9 cellular contexts compared by ENCODE assay signal in the genomic region with DNA sequence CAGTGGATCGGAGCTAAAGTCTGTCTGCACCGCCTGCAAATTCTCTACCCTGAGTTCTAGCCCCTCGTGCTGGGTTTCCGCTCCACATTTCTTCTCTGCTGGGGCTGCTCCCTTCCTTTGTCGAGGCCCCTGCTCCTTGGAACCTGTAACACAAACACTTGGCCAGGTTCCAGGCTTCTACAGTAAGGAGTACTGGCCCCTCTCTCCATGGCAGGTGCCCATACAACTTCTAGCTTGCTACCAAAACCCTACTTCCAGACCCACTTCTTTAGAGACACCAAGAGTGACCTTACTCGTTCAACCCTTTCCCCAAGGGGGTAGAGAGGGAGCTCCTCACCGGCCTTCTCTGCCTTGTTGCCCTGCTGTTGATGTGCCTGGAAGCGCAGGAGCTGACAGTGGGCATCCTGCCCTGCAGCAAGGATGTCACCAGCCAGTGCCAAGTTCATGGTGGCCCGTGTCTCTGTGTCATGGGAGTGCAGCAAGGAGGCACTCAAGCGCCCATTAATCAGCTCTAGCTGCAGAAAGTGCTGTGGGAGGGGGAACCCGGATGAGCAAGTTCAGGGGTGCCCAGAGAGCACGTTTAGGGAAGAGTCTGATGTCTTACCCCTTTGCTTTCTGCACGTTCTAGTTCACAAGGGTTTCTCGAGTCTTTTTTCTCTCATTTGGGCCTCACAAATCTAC. TPM values are rescaled to one million over a fixed set of nuclear protein-coding genes. Genes with fewer than 3 reads are reported as not detected.
A peak's percentile ranks its signal among the peaks of the same experiment; 100 is the strongest.
DNase-seq lines count a peak whose midpoint lies in the region; ATAC-seq and TF ChIP-seq lines count a peak whose summit lies in the region.
"Had no signal": no experiment of that assay in that cellular context is flagged by ENCODE, and none has a peak within 500 bp of the region (broad histone marks: within the 10 kb centered on the region; RNA-seq: fewer than 3 reads in every experiment).

No MANE protein-coding gene starts in this region.

- H3K4me1 ChIP-seq in GM23338 (ENCODE audit: insufficient read depth) = peaks cover 6% of the 10 kb centered on the region; the same call in 1 of the 2 replicates

- no peaks in the 10 kb centered on the region; the same call in 1 of the 2 replicates for H3F3A ChIP-seq in GM23338 (replicated peaks; ENCODE audit: low read depth)

- peaks cover 11% of the 10 kb centered on the region for H3K79me2 ChIP-seq in GM23338 (replicated peaks; ENCODE audit: insufficient read depth)

- no peaks in the 10 kb centered on the region for H3K9me2 ChIP-seq in GM23338 (ENCODE audit: insufficient read depth)

- peaks cover 10% of the 10 kb centered on the region; the same call in 2 of the 3 replicates for H3K4me1 Mint-ChIP-seq in GM23338
- peaks cover 12% of the 10 kb centered on the region for H3K4me1 Mint-ChIP-seq in progenitor cell of endocrine pancreas (ENCODE audit: low read depth)

- peaks cover 10% of the 10 kb centered on the region for H4K20me1 ChIP-seq in GM23338 (replicated peaks; ENCODE audit: insufficient read depth)

- no peak overlapping the region; the same call in 1 of the 2 replicates for H3K27ac Mint-ChIP-seq in GM23338
- peak overlapping the region; percentile 90 for H3K27ac Mint-ChIP-seq in progenitor cell of endocrine pancreas

- no peaks in the 10 kb centered on the region for H3K36me3 ChIP-seq in GM23338 (ENCODE audit: insufficient read depth)

- peak overlapping the region; percentile 99 for H3K4me3 ChIP-seq in GM23338
- peak overlapping the region; percentile 88 for H3K4me3 ChIP-seq in fibroblast of mammary gland (ENCODE audit: control insufficient read depth, low read depth, low read length)

- DNase-seq in GM23338 (ENCODE audit: low spot score) (no peak), fibroblast of mammary gland (ENCODE audit: low read depth) (no peak), progenitor cell of endocrine pancreas (ENCODE audit: low spot score, unreplicated experiment) (no peak), NCI-H1417 treated with DMSO at 0.1 percent for 48 hours (lab: John Stamatoyannopoulos, UW) (no peak), NCI-H510A (lab: John Stamatoyannopoulos, UW) (no peak), mucosa of gallbladder (ENCODE audit: low spot score) (no peak), HEK293T (ENCODE audit: extremely low spot score) (no peak)

- no peak overlapping the region; the same call in 1 of the 2 replicates for H2AFZ ChIP-seq in GM23338

- H3K4me2 ChIP-seq in GM23338 = peak overlapping the region; percentile 97

- POLR2A ChIA-PET in HEK293T (lab: Yijun Ruan, JAX) = interaction anchor here (0.7 to 2.9 kb wide), 7 partner anchors 9 to 82 kb away, joined by 3 to 42 read pairs (median 3); partner anchors contain the start of genes ABHD1, AGBL5 and TCF23

- H3K27ac ChIP-seq in GM23338 (ENCODE audit: low read depth) (no peak overlapping the region), VCaP (peak overlapping the region; percentile 84; the same call in 1 of the 2 replicates)

- ATAC-seq in GM23338 = no peak; the same call in 2 of the 3 replicates

- CTCF ChIA-PET in HEK293T (lab: Yijun Ruan, JAX) = interaction anchor here (0.6 to 1.1 kb wide), 4 partner anchors 17 to 80 kb away, joined by 3 to 5 read pairs (median 4); no protein-coding TSS in a partner anchor

- H3K9me3 Mint-ChIP-seq in GM23338 = no peaks in the 10 kb centered on the region
- no peaks in the 10 kb centered on the region for H3K9me3 Mint-ChIP-seq in progenitor cell of endocrine pancreas (ENCODE audit: low read depth)

- H3K27me3 ChIP-seq in GM23338 (ENCODE audit: insufficient read depth) = no peaks in the 10 kb centered on the region

- H3K27me3 Mint-ChIP-seq in GM23338 (ENCODE audit: insufficient read depth, low read depth, poor library complexity) (peaks cover 8% of the 10 kb centered on the region), progenitor cell of endocrine pancreas (no peaks in the 10 kb centered on the region)

- no peak for TF ChIP-seq CTCF in GM23338 (conservative IDR thresholded peaks at IDR 0.05; ENCODE audit: low read depth in 2 of 2)
- no peak for TF ChIP-seq CTCF in VCaP (conservative IDR thresholded peaks at IDR 0.05)
- no peak for TF ChIP-seq CTCF in fibroblast of mammary gland (conservative IDR thresholded peaks at IDR 0.05; ENCODE audit: control insufficient read depth, insufficient read depth, low read depth, low read length)
- TF ChIP-seq CTCF in progenitor cell of endocrine pancreas (IDR thresholded peaks at IDR 0.05; ENCODE audit: unreplicated experiment) = no peak

- peak overlapping the region; percentile 89 for H3K4me3 Mint-ChIP-seq in GM23338
- H3K4me3 Mint-ChIP-seq in progenitor cell of endocrine pancreas (ENCODE audit: low read depth) = peak overlapping the region; percentile 92

- H3K36me3 Mint-ChIP-seq in GM23338 (ENCODE audit: low read depth) = peaks cover 26% of the 10 kb centered on the region; the same call in 2 of the 3 replicates
- H3K36me3 Mint-ChIP-seq in progenitor cell of endocrine pancreas (ENCODE audit: insufficient read depth) = peaks cover 3% of the 10 kb centered on the region

TF ChIP-seq in GM23338, 12 proteins besides CTCF, POLR2A, EP300 and RAD21 (continues in another document):
- TF ChIP-seq ETS1 (IDR thresholded peaks at IDR 0.05) (no peak), JUNB (IDR thresholded peaks at IDR 0.05; ENCODE audit: unreplicated experiment) (no peak)

TF ChIP-seq in HEK293T, 16 proteins besides CTCF, POLR2A, EP300 and RAD21:
- TF ChIP-seq ZNF384 (IDR thresholded peaks at IDR 0.05) = no peak
- TF ChIP-seq ARNT (IDR thresholded peaks at IDR 0.05) = no peak
- TF ChIP-seq NFRKB (IDR thresholded peaks at IDR 0.05) = no peak
- no peak for TF ChIP-seq TARDBP (IDR thresholded peaks at IDR 0.05)
- no peak for TF ChIP-seq FOXA1 (IDR thresholded peaks at IDR 0.05)
- no peak for TF ChIP-seq ELF4 (IDR thresholded peaks at IDR 0.05)
- TF ChIP-seq HDGF (IDR thresholded peaks at IDR 0.05; ENCODE audit: borderline replicate concordance) = no peak
TF ChIP-seq in HEK293T: peak in this region for 0.

RNA-seq across cellular contexts. Expression of gene PREB, which starts 1.1 kb away (rescaled TPM):
- 65.9 and 79.7 TPM in 2 replicates for total RNA-seq in GM23338 (2014; rRNA removed; shearing (Covaris generic))
- polyA plus RNA-seq in GM23338 (2016; fragmentation: Nextera tagmentation; extraction: Ambion mirVana) = 39.0 and 41.2 TPM in 2 replicates
- total RNA-seq in progenitor cell of endocrine pancreas (46.9 and 49.7 TPM in 2 replicates), mucosa of gallbladder (51.3 TPM)

RNA-seq across cellular contexts. Expression of gene PRR30, which starts 5.9 kb away (rescaled TPM):
- total RNA-seq in GM23338 (2014; rRNA removed; shearing (Covaris generic)) = not detected in 2 replicates
- polyA plus RNA-seq in GM23338 (2016; fragmentation: Nextera tagmentation; extraction: Ambion mirVana) = not detected in 2 replicates
- total RNA-seq in progenitor cell of endocrine pancreas (not detected in 2 replicates), mucosa of gallbladder (not detected)
- total RNA-seq: SK-MEL-5 had no signal

RNA-seq across cellular contexts. Expression of gene ABHD1, which starts 9.7 kb away (rescaled TPM):
- 0.19 and 0.38 TPM in 2 replicates for total RNA-seq in GM23338 (2014; rRNA removed; shearing (Covaris generic))
- 0.55 and 0.66 TPM in 2 replicates for polyA plus RNA-seq in GM23338 (2016; fragmentation: Nextera tagmentation; extraction: Ambion mirVana)
- total RNA-seq in progenitor cell of endocrine pancreas (0.31 and 0.34 TPM in 2 replicates), mucosa of gallbladder (0.37 TPM)

RNA-seq across cellular contexts. Expression of gene CGREF1, which starts 14.4 kb away (rescaled TPM):
- total RNA-seq in GM23338 (2014; rRNA removed; shearing (Covaris generic)) = 2.3 and 4.1 TPM in 2 replicates
- 3.5 and 4.5 TPM in 2 replicates for polyA plus RNA-seq in GM23338 (2016; fragmentation: Nextera tagmentation; extraction: Ambion mirVana)
- total RNA-seq in progenitor cell of endocrine pancreas (0.31 and 0.87 TPM in 2 replicates), mucosa of gallbladder (1.1 TPM)

RNA-seq across cellular contexts. Expression of gene TCF23, which starts 15.5 kb away (rescaled TPM):
- 0.07 TPM in 1 of 2 replicates, not detected in the other for total RNA-seq in GM23338 (2014; rRNA removed; shearing (Covaris generic))
- 0.03 TPM in 1 of 2 replicates, not detected in the other for polyA plus RNA-seq in GM23338 (2016; fragmentation: Nextera tagmentation; extraction: Ambion mirVana)
- not detected in 2 replicates for total RNA-seq in progenitor cell of endocrine pancreas
- total RNA-seq in mucosa of gallbladder = 0.12 TPM
- total RNA-seq: SK-MEL-5 had no signal
